Comparison of ENCODE assay signal across 13 cellular contexts in genomic region chr19:43470288-43470687, GRCh38. TPM values are rescaled to one million over a fixed set of nuclear protein-coding genes. Genes with fewer than 3 reads are reported as not detected.
A peak's percentile ranks its signal among the peaks of the same experiment; 100 is the strongest.
DNase-seq lines count a peak whose midpoint lies in the region; ATAC-seq and TF ChIP-seq lines count a peak whose summit lies in the region.
"Had no signal": no experiment of that assay in that cellular context is flagged by ENCODE, and none has a peak within 500 bp of the region (broad histone marks: within the 10 kb centered on the region; RNA-seq: fewer than 3 reads in every experiment).

No MANE protein-coding gene starts in this region.

- peaks cover 0 to under 1% of the 10 kb centered on the region in 2 donors for H3K9me3 Mint-ChIP-seq in activated naive CD4-positive, alpha-beta T cell treated with anti-CD3 and anti-CD28 coated beads, Interleukin-2, amount 50 U/mL, for 72 hours

- H3K56ac ChIP-seq in mesendoderm (ENCODE audit: low read length): no peak overlapping the region

- peak; percentile 9 for DNase-seq in BJ (ENCODE audit: low read depth)
- DNase-seq in T-helper 17 cell: peak in 1 of 3 donors; percentile 22
- peak; percentile 18 to 60 for DNase-seq in activated naive CD4-positive, alpha-beta T cell treated with anti-CD3 and anti-CD28 coated beads, Interleukin-2, amount 50 U/mL, for 72 hours (ENCODE audit: low spot score in 2 of 2)
- peak; percentile 68 for DNase-seq in mesendoderm
- no peak for DNase-seq in SIG-M5 (lab: John Stamatoyannopoulos, UW)
- no peak for DNase-seq in DMS 273 treated with DMSO at 0.1 percent for 48 hours (lab: John Stamatoyannopoulos, UW)
- DNase-seq in middle frontal gyrus (ENCODE audit: extremely low spot score, low spot score): no peak
- DNase-seq: KBM-7 had no signal

- H2BK120ac ChIP-seq in mesendoderm (ENCODE audit: low read depth, low read length): no peak overlapping the region

- H4K8ac ChIP-seq in mesendoderm (ENCODE audit: low read depth, low read length): no peak overlapping the region

- POLR2A ChIA-PET in BJ (lab: Charles Lee): no interaction called here

- H3K9ac ChIP-seq in mesendoderm (ENCODE audit: low read length): no peak overlapping the region

- no peaks in the 10 kb centered on the region for H3K36me3 Mint-ChIP-seq in T-helper 17 cell (ENCODE audit: low read depth)
- H3K36me3 Mint-ChIP-seq in activated naive CD4-positive, alpha-beta T cell treated with anti-CD3 and anti-CD28 coated beads, Interleukin-2, amount 50 U/mL, for 72 hours: peaks cover 1 to 3% of the 10 kb centered on the region in 2 donors

- H3K79me1 ChIP-seq in mesendoderm (ENCODE audit: low read length): no peaks in the 10 kb centered on the region

- H3K27me3 Mint-ChIP-seq in T-helper 17 cell: no peaks in the 10 kb centered on the region

- no peak overlapping the region for H2BK5ac ChIP-seq in mesendoderm (ENCODE audit: low read length)

- H3K36me3 ChIP-seq in BJ (ENCODE audit: control insufficient read depth, insufficient read depth, low read length): no peaks in the 10 kb centered on the region
- H3K36me3 ChIP-seq in mesendoderm (ENCODE audit: control insufficient read depth, insufficient read depth, low read length): no peaks in the 10 kb centered on the region
- H3K36me3 ChIP-seq: cardiac muscle cell, suprapubic skin had no signal

- no peaks in the 10 kb centered on the region for H3K9me3 ChIP-seq in T-helper 17 cell (ENCODE audit: control insufficient read depth, low read length, poor library complexity, severe bottlenecking)
- H3K9me3 ChIP-seq: suprapubic skin had no signal

- H3K18ac ChIP-seq in mesendoderm (ENCODE audit: low read length): no peak overlapping the region

- H3K23ac ChIP-seq in mesendoderm (ENCODE audit: low read length): no peak overlapping the region

- peaks cover 29% of the 10 kb centered on the region for H3K4me1 Mint-ChIP-seq in T-helper 17 cell

- CTCF ChIA-PET in BJ (lab: Yijun Ruan, JAX): interaction anchor here (1.1 kb wide), 1 partner anchor 23 kb away, joined by 3 read pairs; no protein-coding TSS in a partner anchor

- no peak overlapping the region for H3K4ac ChIP-seq in mesendoderm (ENCODE audit: low read depth, low read length)

- no peak overlapping the region for H3K4me3 Mint-ChIP-seq in T-helper 17 cell

- H3K27me3 ChIP-seq in BJ (ENCODE audit: control insufficient read depth, insufficient read depth, low read length) (no peaks in the 10 kb centered on the region), mesendoderm (ENCODE audit: insufficient read depth, low read length, poor library complexity) (no peaks in the 10 kb centered on the region)
- H3K27me3 ChIP-seq: suprapubic skin had no signal

- H4K5ac ChIP-seq in mesendoderm (ENCODE audit: low read length): no peak overlapping the region

- no peaks in the 10 kb centered on the region for H3K4me1 ChIP-seq in mesendoderm (ENCODE audit: control insufficient read depth, low read depth, low read length)

- ATAC-seq in T-helper 17 cell (peak; percentile 35), GM19452 (IDR thresholded peaks at IDR 0.05; ENCODE audit: unreplicated experiment) (no peak)
- peak; percentile 34 to 79 for ATAC-seq in activated naive CD4-positive, alpha-beta T cell treated with anti-CD3 and anti-CD28 coated beads, Interleukin-2, amount 50 U/mL, for 72 hours

- no CpG with 5 or more reads among the region's 10 CpGs for WGBS in mesendoderm (ENCODE audit: extremely low coverage, insufficient coverage, low lambda C conversion rate)

- H2AK5ac ChIP-seq in mesendoderm (ENCODE audit: low read length): no peak overlapping the region

- no peaks in the 10 kb centered on the region for H3K79me2 ChIP-seq in mesendoderm (ENCODE audit: control insufficient read depth, insufficient read depth, low read length)

- no peak overlapping the region for H2BK15ac ChIP-seq in mesendoderm (replicated peaks; ENCODE audit: low read depth)

- H3K27ac ChIP-seq in mesendoderm (ENCODE audit: low read depth, low read length): no peak overlapping the region
- H3K27ac ChIP-seq: C4-2B, cardiac muscle cell had no signal

- no peak overlapping the region for H3K4me2 ChIP-seq in mesendoderm (ENCODE audit: low read length)

- no peak overlapping the region for H3K4me3 ChIP-seq in BJ (ENCODE audit: low read depth, low read length)
- no peak overlapping the region for H3K4me3 ChIP-seq in mesendoderm (ENCODE audit: low read length)
- H3K4me3 ChIP-seq: cardiac muscle cell, suprapubic skin had no signal

- peak overlapping the region; percentile 93 for H3K27ac Mint-ChIP-seq in T-helper 17 cell
- H3K27ac Mint-ChIP-seq in activated naive CD4-positive, alpha-beta T cell treated with anti-CD3 and anti-CD28 coated beads, Interleukin-2, amount 50 U/mL, for 72 hours: peak overlapping the region in 1 of 2 donors; percentile 11

- no peak for TF ChIP-seq CTCF in BJ (IDR thresholded peaks at IDR 0.05; ENCODE audit: insufficient read depth, low read depth, low read length)

RNA-seq across cellular contexts. Expression of gene LYPD3, which starts 4.9 kb away (rescaled TPM):
- 0.32 and 0.70 TPM in 2 replicates for polyA plus RNA-seq in BJ (2011; rRNA removed)
- polyA minus RNA-seq in BJ (2011; rRNA and poly(A)+ RNA removed): not detected in 2 replicates
- total RNA-seq in T-helper 17 cell: 1 to 10 TPM; 5.1 to 7.4 TPM
- total RNA-seq in activated naive CD4-positive, alpha-beta T cell treated with anti-CD3 and anti-CD28 coated beads, Interleukin-2, amount 50 U/mL, for 72 hours: 1 to 10 TPM; 3.0 to 7.1 TPM
- 2.9 TPM for polyA plus RNA-seq in mesendoderm (2013, experiment 1 of 2)
- polyA plus RNA-seq in mesendoderm (2013, experiment 2 of 2): 2.3 TPM

RNA-seq across cellular contexts. Expression of gene PHLDB3, which starts 34.3 kb away (rescaled TPM):
- polyA plus RNA-seq in BJ (2011; rRNA removed): 4.0 and 5.3 TPM in 2 replicates
- polyA minus RNA-seq in BJ (2011; rRNA and poly(A)+ RNA removed): 2.5 and 3.6 TPM in 2 replicates
- total RNA-seq in T-helper 17 cell: 10 to 100 TPM; 24.2 to 40.5 TPM
- total RNA-seq in activated naive CD4-positive, alpha-beta T cell treated with anti-CD3 and anti-CD28 coated beads, Interleukin-2, amount 50 U/mL, for 72 hours: 10 to 100 TPM; 23.1 to 27.3 TPM
- polyA plus RNA-seq in mesendoderm (2013, experiment 1 of 2): 2.3 TPM
- 2.3 TPM for polyA plus RNA-seq in mesendoderm (2013, experiment 2 of 2)

RNA-seq across cellular contexts. Expression of gene TEX101, which starts 55.6 kb away (rescaled TPM):
- polyA plus RNA-seq in BJ (2011; rRNA removed): not detected in 2 replicates
- not detected in 2 replicates for polyA minus RNA-seq in BJ (2011; rRNA and poly(A)+ RNA removed)
- not detected for total RNA-seq in T-helper 17 cell
- total RNA-seq in activated naive CD4-positive, alpha-beta T cell treated with anti-CD3 and anti-CD28 coated beads, Interleukin-2, amount 50 U/mL, for 72 hours: not detected
- polyA plus RNA-seq in mesendoderm (2013, experiment 1 of 2): 0.46 TPM
- polyA plus RNA-seq in mesendoderm (2013, experiment 2 of 2): 0.35 TPM
- total RNA-seq: cardiac muscle cell, omental fat pad, suprapubic skin had no signal
- polyA plus RNA-seq: cardiac muscle cell had no signal

RNA-seq across cellular contexts. Expression of gene ETHE1, which starts 56.7 kb away (rescaled TPM):
- polyA plus RNA-seq in BJ (2011; rRNA removed): 188 and 261 TPM in 2 replicates
- polyA minus RNA-seq in BJ (2011; rRNA and poly(A)+ RNA removed): 107 and 192 TPM in 2 replicates
- 10 to 100 TPM; 21.0 to 30.3 TPM for total RNA-seq in T-helper 17 cell
- total RNA-seq in activated naive CD4-positive, alpha-beta T cell treated with anti-CD3 and anti-CD28 coated beads, Interleukin-2, amount 50 U/mL, for 72 hours: 10 to 100 TPM; 88.0 to 89.2 TPM
- polyA plus RNA-seq in mesendoderm (2013, experiment 1 of 2): 6.7 TPM
- polyA plus RNA-seq in mesendoderm (2013, experiment 2 of 2): 6.7 TPM

Comparison
In these comparisons a context has a peak if more than half of its experiments do, and no peak if none do; other contexts are left out.
1. DNase-seq: peak in BJ (single experiment), activated naive CD4-positive, alpha-beta T cell treated with anti-CD3 and anti-CD28 coated beads, Interleukin-2, amount 50 U/mL, for 72 hours (2 of 2) and mesendoderm (single experiment); none in SIG-M5 (single experiment), DMS 273 treated with DMSO at 0.1 percent for 48 hours (single experiment) and middle frontal gyrus (single experiment).